ENCODE assay signal across 8 cellular contexts in genomic region chr14:101972126-101972785, GRCh38. TPM values are rescaled to one million over a fixed set of nuclear protein-coding genes. Genes with fewer than 3 reads are reported as not detected.
DNase-seq lines count a peak whose midpoint lies in the region; ATAC-seq and TF ChIP-seq lines count a peak whose summit lies in the region.

No MANE protein-coding gene starts in this region.

- WGBS in psoas muscle, 3 donors, result 12 to 16% (median 13%) methylated on average over 9 of the region's 9 CpGs

- H3K36me3 ChIP-seq in psoas muscle (ENCODE audit: insufficient read depth in 1 of 2, low read depth in 1 of 2), result peaks cover 0 to 25% of the 10 kb centered on the region in 2 donors

- no peak for TF ChIP-seq CTCF in AG10803 (conservative IDR thresholded peaks at IDR 0.05; ENCODE audit: low read length)
- TF ChIP-seq CTCF in psoas muscle (IDR thresholded peaks at IDR 0.05), result no peak

- H3K9me3 Mint-ChIP-seq in activated T-helper 17 cell treated with anti-CD3 and anti-CD28 coated beads, Interleukin-2, amount 50 U/mL, for 72 hours, result no peaks in the 10 kb centered on the region

- no peak overlapping the region for H3K4me3 Mint-ChIP-seq in activated T-helper 17 cell treated with anti-CD3 and anti-CD28 coated beads, Interleukin-2, amount 50 U/mL, for 72 hours

- intact Hi-C loops in Right ventricle myocardium superior (cut with DNase I) (no loop called here), psoas muscle (cut with DNase I) (no loop called here)

- peak overlapping the region; percentile 31 for H3K27ac Mint-ChIP-seq in activated T-helper 17 cell treated with anti-CD3 and anti-CD28 coated beads, Interleukin-2, amount 50 U/mL, for 72 hours

- H3K4me1 Mint-ChIP-seq in activated T-helper 17 cell treated with anti-CD3 and anti-CD28 coated beads, Interleukin-2, amount 50 U/mL, for 72 hours, result peaks cover 24% of the 10 kb centered on the region

- peak overlapping the region; percentile 84 for H3K27ac ChIP-seq in psoas muscle

- DNase-seq in AG10803 (ENCODE audit: low read depth) (peak; percentile 99), HuH-7.5 (ENCODE audit: low spot score) (peak; percentile 64), Right ventricle myocardium superior (peak; percentile 82), psoas muscle (peak; percentile 78 to 84), NCI-H128 (lab: John Stamatoyannopoulos, UW; ENCODE audit: unreplicated experiment) (no peak)

- H3K27me3 ChIP-seq in psoas muscle (ENCODE audit: insufficient read depth in 3 of 3, low read length in 2 of 3), result no peaks in the 10 kb centered on the region

- no peaks in the 10 kb centered on the region for H3K27me3 Mint-ChIP-seq in activated T-helper 17 cell treated with anti-CD3 and anti-CD28 coated beads, Interleukin-2, amount 50 U/mL, for 72 hours

- no peak for ATAC-seq in activated T-helper 17 cell treated with anti-CD3 and anti-CD28 coated beads, Interleukin-2, amount 50 U/mL, for 72 hours (replicated peaks)
- ATAC-seq in Right ventricle myocardium superior (ENCODE audit: poor library complexity) (peak; percentile 95), psoas muscle (peak; percentile 97 to 99 (median 99)), HG02571 (IDR thresholded peaks at IDR 0.05; ENCODE audit: unreplicated experiment) (no peak), HG03280 (IDR thresholded peaks at IDR 0.05; ENCODE audit: unreplicated experiment) (no peak)

- H3K36me3 Mint-ChIP-seq in activated T-helper 17 cell treated with anti-CD3 and anti-CD28 coated beads, Interleukin-2, amount 50 U/mL, for 72 hours (ENCODE audit: low read depth), result peaks cover 60% of the 10 kb centered on the region

- no peaks in the 10 kb centered on the region for H3K9me3 ChIP-seq in psoas muscle

- peak overlapping the region; percentile 25 for H3K4me3 ChIP-seq in AG10803 (ENCODE audit: low read length)
- peak overlapping the region; percentile 35 for H3K4me3 ChIP-seq in psoas muscle

- H3K4me1 ChIP-seq in psoas muscle, result peaks cover 38% of the 10 kb centered on the region

RNA-seq across cellular contexts. Expression of gene DYNC1H1, which starts 7.9 kb away (rescaled TPM):
- 100 to 1,000 TPM; 319 to 383 TPM for total RNA-seq in activated T-helper 17 cell treated with anti-CD3 and anti-CD28 coated beads, Interleukin-2, amount 50 U/mL, for 72 hours
- total RNA-seq in Right ventricle myocardium superior (384 TPM), psoas muscle (100 to 1,000 TPM; 332 to 634 (median 549) TPM)
- 100 to 1,000 TPM; 117 to 306 (median 228) TPM for polyA plus RNA-seq in psoas muscle

Comparison
In these comparisons a context has a peak if more than half of its experiments do, and no peak if none do; other contexts are left out.
1. ATAC-seq: peak in Right ventricle myocardium superior (single experiment) and psoas muscle (4 of 4); none in activated T-helper 17 cell treated with anti-CD3 and anti-CD28 coated beads, Interleukin-2, amount 50 U/mL, for 72 hours (single experiment), HG02571 (single experiment) and HG03280 (single experiment).